31 cellular contexts compared by ENCODE assay signal in genomic region chr12:88251798-88252197, GRCh38.
"Had no signal": no experiment of that assay in that cellular context is flagged by ENCODE, and none has a peak within 500 bp of the region (broad histone marks: within the 10 kb centered on the region; RNA-seq: fewer than 3 reads in every experiment).

No MANE protein-coding gene starts in this region.

- H3K27ac ChIP-seq: body of pancreas, breast epithelium, SJCRH30, SK-N-MC, WERI-Rb-1 had no signal

- H3K4me1 ChIP-seq: body of pancreas, breast epithelium, SJCRH30 had no signal

- H3K9me3 ChIP-seq: body of pancreas, breast epithelium had no signal

- H3K36me3 ChIP-seq: breast epithelium, SJCRH30, WERI-Rb-1 had no signal

- H3K27me3 ChIP-seq: body of pancreas, breast epithelium, SJCRH30 had no signal

- H3K4me3 ChIP-seq: body of pancreas, breast epithelium, SJCRH30, SK-N-MC had no signal

- ATAC-seq: activated CD8-positive, alpha-beta memory T cell treated with anti-CD3 and anti-CD28 coated beads, Interleukin-2, amount 10 ng/mL, durations not matched to agents 7 days and 5 days; body of pancreas; Panc1 had no signal

- DNase-seq: activated CD4-positive, alpha-beta memory T cell treated with anti-CD3 and anti-CD28 coated beads, Interleukin-2, amount 10 ng/mL, durations not matched to agents 7 days and 5 days; activated CD4-positive, alpha-beta T cell treated with anti-CD3 and anti-CD28 coated beads for 1 hour; activated CD4-positive, alpha-beta T cell treated with anti-CD3 and anti-CD28 coated beads for 48 hours; activated CD4-positive, CD25-positive, alpha-beta regulatory T cell; activated CD8-positive, alpha-beta memory T cell treated with anti-CD3 and anti-CD28 coated beads for 24 hours; activated CD8-positive, alpha-beta memory T cell treated with anti-CD3 and anti-CD28 coated beads, Interleukin-2, amount 10 ng/mL, durations not matched to agents 7 days and 5 days; activated CD8-positive, alpha-beta memory T cell treated with anti-CD3 and anti-CD28 coated beads, Interleukin-2, amount 50 U/mL, for 48 hours; activated effector memory CD4-positive, alpha-beta T cell treated with anti-CD3 and anti-CD28 coated beads, Interleukin-2, amount 50 U/mL, for 16 hours; activated naive CD4-positive, alpha-beta T cell; activated naive CD4-positive, alpha-beta T cell treated with anti-CD3 and anti-CD28 coated beads, Interleukin-2, amount 50 U/mL, for 16 hours; activated naive CD8-positive, alpha-beta T cell treated with anti-CD3 and anti-CD28 coated beads, Interleukin-2, amount 10 ng/mL, durations not matched to agents 7 days and 5 days; activated T-cell treated with anti-CD3 and anti-CD28 coated beads, Interleukin-2, amount 50 U/mL, for 48 hours; amygdala; body of pancreas; NCI-H1092 treated with DMSO at 0.1 percent for 48 hours; NCI-H1417; NCI-H146; NCI-H187; NCI-H2081; NCI-H2171 treated with DMSO at 0.1 percent for 48 hours; NCI-H226; NCI-H446 treated with DMSO at 0.1 percent for 48 hours; NCI-H524; NCI-H69; SHP77; SJCRH30; T1000; WERI-Rb-1 had no signal
